Comparison of ENCODE assay signal across 8 cellular contexts in genomic region chr9:114505187-114506081, GRCh38. TPM values are rescaled to one million over a fixed set of nuclear protein-coding genes. Genes with fewer than 3 reads are reported as not detected.
DNase-seq lines count a peak whose midpoint lies in the region; ATAC-seq and TF ChIP-seq lines count a peak whose summit lies in the region.

Gene WHRN, minus strand, starts transcription at chr9:114505473. Its CDS starts 672 bp downstream, at chr9:114504801.

- H3K4me3 ChIP-seq in cardiac fibroblast (replicated peaks in 1 of 2; ENCODE audit: low read depth in 2 of 2, low read length in 2 of 2): peak within 1 kb of the TSS; percentile 61
- peak within 1 kb of the TSS; percentile 43 to 74 (median 59) for H3K4me3 ChIP-seq in skin epidermis

- peaks cover 15 to 38% (median 23%) of the 10 kb centered on the region in 3 donors for H3K27me3 Mint-ChIP-seq in immature natural killer cell (ENCODE audit: low read depth in 3 of 3)

- no peak for TF ChIP-seq CTCF in cardiac fibroblast (IDR thresholded peaks at IDR 0.05; ENCODE audit: low read depth, low read length)

- H3K27ac ChIP-seq in skin epidermis: peak within 1 kb of the TSS in 19 of 21 experiments; percentile 4 to 87 (median 58)

- peak; percentile 89 for DNase-seq in NCI-H2171 treated with DMSO at 0.1 percent for 48 hours (lab: John Stamatoyannopoulos, UW)
- peak; percentile 71 to 84 (median 78) for DNase-seq in activated CD4-positive, CD25-positive, alpha-beta regulatory T cell (lab: John Stamatoyannopoulos, UW)
- peak; percentile 78 to 91 for DNase-seq in cardiac fibroblast (ENCODE audit: low read depth in 2 of 2)
- peak; percentile 91 to 92 (median 92) for DNase-seq in immature natural killer cell

- peaks cover 0 to 2% (median 0%) of the 10 kb centered on the region in 6 donors for H3K9me3 Mint-ChIP-seq in immature natural killer cell

- H3K36me3 Mint-ChIP-seq in immature natural killer cell: no peaks in the 10 kb centered on the region

- peak within 1 kb of the TSS; percentile 86 to 92 (median 87) for H3K4me3 Mint-ChIP-seq in immature natural killer cell

- H3K4me1 Mint-ChIP-seq in immature natural killer cell: peaks cover 27 to 36% of the 10 kb centered on the region in 2 donors

- ATAC-seq in GM18502 (IDR thresholded peaks at IDR 0.05; ENCODE audit: poor library complexity, unreplicated experiment) (peak; percentile 87), HG03039 (IDR thresholded peaks at IDR 0.05; ENCODE audit: unreplicated experiment) (peak; percentile 75), HG03469 (IDR thresholded peaks at IDR 0.05; ENCODE audit: unreplicated experiment) (no peak)

- H3K27ac Mint-ChIP-seq in immature natural killer cell: peak within 1 kb of the TSS; percentile 43 to 94 (median 90)

RNA-seq across cellular contexts. Expression of gene WHRN, which starts in this region (rescaled TPM):
- 1 to 10 TPM in 2 of 3 donors, under 1 TPM in 1; 0.22 to 1.4 (median 1.0) TPM for polyA plus RNA-seq in immature natural killer cell
